8 cellular contexts compared by ENCODE assay signal in genomic region chr2:68487773-68488355, GRCh38. TPM values are rescaled to one million over a fixed set of nuclear protein-coding genes. Genes with fewer than 3 reads are reported as not detected.
DNase-seq lines count a peak whose midpoint lies in the region; TF ChIP-seq lines count a peak whose summit lies in the region.

No MANE protein-coding gene starts in this region.

- intact Hi-C loops in tibial artery (cut with DNase I; ENCODE audit: low total_unique reads) = no loop called here
- intact Hi-C loops in vagina (cut with DNase I) = no loop called here

- H3F3A ChIP-seq in GM23248 (ENCODE audit: insufficient read depth) = no peaks in the 10 kb centered on the region

- no peaks in the 10 kb centered on the region for H3K27me3 ChIP-seq in BE2C
- H3K27me3 ChIP-seq in GM23248 (replicated peaks; ENCODE audit: insufficient read depth) = no peaks in the 10 kb centered on the region
- no peaks in the 10 kb centered on the region for H3K27me3 ChIP-seq in tibial artery
- H3K27me3 ChIP-seq in effector memory CD4-positive, alpha-beta T cell (replicated peaks; ENCODE audit: control insufficient read depth, insufficient read depth, low read length, poor library complexity, severe bottlenecking) = no peaks in the 10 kb centered on the region
- H3K27me3 ChIP-seq in vagina = no peaks in the 10 kb centered on the region

- H3K27ac ChIP-seq in GM23248 (no peak overlapping the region), tibial artery (no peak overlapping the region), vagina (no peak overlapping the region)
- no peak overlapping the region for H3K27ac ChIP-seq in effector memory CD4-positive, alpha-beta T cell (ENCODE audit: insufficient read depth, low read length, poor library complexity, severe bottlenecking)

- H3K36me3 ChIP-seq in BE2C = no peaks in the 10 kb centered on the region
- H3K36me3 ChIP-seq in GM23248 (ENCODE audit: low read depth) = no peaks in the 10 kb centered on the region
- H3K36me3 ChIP-seq in tibial artery = no peaks in the 10 kb centered on the region
- no peaks in the 10 kb centered on the region for H3K36me3 ChIP-seq in effector memory CD4-positive, alpha-beta T cell (ENCODE audit: control insufficient read depth, insufficient read depth, low read length)
- no peaks in the 10 kb centered on the region for H3K36me3 ChIP-seq in vagina

- in situ Hi-C loops in GM23248 (cut with MboI) = loop anchor here (10.0 to 25.0 kb wide), 2 partner anchors 224 to 427 kb away; no protein-coding TSS in a partner anchor

- 35 to 38% methylated on average over 3 of the region's 3 CpGs for WGBS in GM23248 (ENCODE audit: low coverage in 1 of 2, low lambda C conversion rate in 2 of 2, missing lambda C conversion rate in 2 of 2), 2 experiments

- H3K4me1 ChIP-seq in BE2C (no peaks in the 10 kb centered on the region), GM23248 (ENCODE audit: insufficient read depth) (peaks cover 4% of the 10 kb centered on the region; the same call in 1 of the 2 replicates), tibial artery (no peaks in the 10 kb centered on the region), vagina (no peaks in the 10 kb centered on the region)
- H3K4me1 ChIP-seq in effector memory CD4-positive, alpha-beta T cell (ENCODE audit: control insufficient read depth, insufficient read depth, low read length, poor library complexity, severe bottlenecking) = no peaks in the 10 kb centered on the region

- no peak overlapping the region for H3K9ac ChIP-seq in GM23248

- no peaks in the 10 kb centered on the region for H3K9me2 ChIP-seq in GM23248 (ENCODE audit: insufficient read depth)

- no peaks in the 10 kb centered on the region for H4K20me1 ChIP-seq in GM23248 (ENCODE audit: insufficient read depth)

- H3K9me3 ChIP-seq in BE2C = no peaks in the 10 kb centered on the region
- no peaks in the 10 kb centered on the region for H3K9me3 ChIP-seq in GM23248 (ENCODE audit: low read depth)
- no peaks in the 10 kb centered on the region for H3K9me3 ChIP-seq in tibial artery
- H3K9me3 ChIP-seq in effector memory CD4-positive, alpha-beta T cell (ENCODE audit: control insufficient read depth, low read length) = no peaks in the 10 kb centered on the region
- no peaks in the 10 kb centered on the region for H3K9me3 ChIP-seq in vagina

- DNase-seq in BE2C = no peak
- peak; percentile 55 for DNase-seq in GM23248
- peak; percentile 32 for DNase-seq in RPMI7951 (ENCODE audit: low read depth)
- DNase-seq in fibroblast of peridontal ligament (ENCODE audit: extremely low read depth) = peak; percentile 57
- DNase-seq in tibial artery = no peak
- no peak for DNase-seq in GDM1 (lab: John Stamatoyannopoulos, UW)
- DNase-seq in effector memory CD4-positive, alpha-beta T cell = no peak
- no peak for DNase-seq in vagina (ENCODE audit: extremely low spot score in 2 of 2)

- no peaks in the 10 kb centered on the region for H3K79me2 ChIP-seq in GM23248 (ENCODE audit: insufficient read depth)

- H3K4me3 ChIP-seq in BE2C (ENCODE audit: low read depth, low read length) (no peak overlapping the region), GM23248 (no peak overlapping the region), tibial artery (no peak overlapping the region), vagina (no peak overlapping the region)
- H3K4me3 ChIP-seq in effector memory CD4-positive, alpha-beta T cell (ENCODE audit: insufficient read depth, low read depth, low read length, poor library complexity, severe bottlenecking) = no peak overlapping the region

- TF ChIP-seq CTCF in BE2C (IDR thresholded peaks at IDR 0.05; ENCODE audit: low read depth, low read length) = peak; percentile 13; the same call in 1 of the 2 replicates
- peak; percentile 30 to 32 for TF ChIP-seq CTCF in tibial artery (IDR thresholded peaks at IDR 0.05)
- TF ChIP-seq CTCF in vagina (IDR thresholded peaks at IDR 0.05) = peak in 1 of 3 experiments; percentile 18

- TF ChIP-seq POLR2A in vagina (IDR thresholded peaks at IDR 0.05) = no peak

- H3K4me2 ChIP-seq in GM23248 (ENCODE audit: unreplicated experiment) = peak overlapping the region; percentile 42

- H2AFZ ChIP-seq in GM23248 = 0 out of 2 replicates have a peak overlapping the region, but pooled peaks have one; percentile 33

RNA-seq across cellular contexts. Expression of gene APLF, which starts 20.5 kb away (rescaled TPM):
- 0.36 TPM for polyA plus RNA-seq in BE2C (2012; ENCODE audit: insufficient read depth, insufficient read length, low read depth)
- 4.0 and 5.1 TPM in 2 replicates for total RNA-seq in GM23248 (2014; rRNA removed; shearing (Covaris generic))
- polyA plus RNA-seq in GM23248 (2016; fragmentation: Nextera tagmentation; extraction: Ambion mirVana) = 3.2 and 3.6 TPM in 2 replicates
- total RNA-seq in RPMI7951 (2014; rRNA removed; shearing (Covaris generic)) = 4.4 and 5.9 TPM in 2 replicates
- 18.7 TPM for total RNA-seq in vagina

RNA-seq across cellular contexts. Expression of gene FBXO48, which starts 20.8 kb away (rescaled TPM):
- not detected for polyA plus RNA-seq in BE2C (2012; ENCODE audit: insufficient read depth, insufficient read length, low read depth)
- total RNA-seq in GM23248 (2014; rRNA removed; shearing (Covaris generic)) = 0.38 and 0.65 TPM in 2 replicates
- 0.67 and 1.0 TPM in 2 replicates for polyA plus RNA-seq in GM23248 (2016; fragmentation: Nextera tagmentation; extraction: Ambion mirVana)
- total RNA-seq in RPMI7951 (2014; rRNA removed; shearing (Covaris generic)) = 0.98 and 1.4 TPM in 2 replicates
- 1.2 TPM for total RNA-seq in vagina

Comparison
In these comparisons a context has a peak if more than half of its experiments do, and no peak if none do; other contexts are left out.
1. DNase-seq: peak in GM23248 (single experiment), RPMI7951 (single experiment) and fibroblast of peridontal ligament (single experiment); none in BE2C (single experiment), tibial artery (0 of 2), GDM1 (single experiment), effector memory CD4-positive, alpha-beta T cell (0 of 3) and vagina (0 of 2).